In genomic region chr16:1133810-1134520, GRCh38 we compare ENCODE assay signal across 26 cellular contexts. TPM values are rescaled to one million over a fixed set of nuclear protein-coding genes. Genes with fewer than 3 reads are reported as not detected.
A peak's percentile ranks its signal among the peaks of the same experiment; 100 is the strongest.
DNase-seq lines count a peak whose midpoint lies in the region; ATAC-seq, FAIRE-seq and TF ChIP-seq lines count a peak whose summit lies in the region.
"Had no signal": no experiment of that assay in that cellular context is flagged by ENCODE, and none has a peak within 500 bp of the region (broad histone marks: within the 10 kb centered on the region; RNA-seq: fewer than 3 reads in every experiment).

No MANE protein-coding gene starts in this region.

- H3K9me3 ChIP-seq in BE2C (no peaks in the 10 kb centered on the region), gastroesophageal sphincter (no peaks in the 10 kb centered on the region), mucosa of descending colon (no peaks in the 10 kb centered on the region)
- H3K9me3 ChIP-seq: HAP-1, SJSA1 had no signal

- no peak for TF ChIP-seq EP300 in gastroesophageal sphincter (IDR thresholded peaks at IDR 0.05)

- H3K4me1 ChIP-seq in BE2C (no peaks in the 10 kb centered on the region), gastroesophageal sphincter (no peaks in the 10 kb centered on the region), mucosa of descending colon (ENCODE audit: low read depth) (peaks cover 4% of the 10 kb centered on the region)
- H3K4me1 ChIP-seq: HAP-1, SJSA1 had no signal

- TF ChIP-seq CTCF in BE2C (IDR thresholded peaks at IDR 0.05; ENCODE audit: low read depth, low read length) (no peak), gastroesophageal sphincter (IDR thresholded peaks at IDR 0.05) (no peak), mucosa of descending colon (IDR thresholded peaks at IDR 0.05) (no peak)

- no CpG with 5 or more reads among the region's 30 CpGs for WGBS in gastroesophageal sphincter (ENCODE audit: low coverage in 1 of 2), 2 donors

- H3K4me3 ChIP-seq in BE2C (ENCODE audit: low read depth, low read length): no peak overlapping the region
- H3K4me3 ChIP-seq in gastroesophageal sphincter: no peak overlapping the region
- H3K4me3 ChIP-seq in mucosa of descending colon: no peak overlapping the region
- H3K4me3 ChIP-seq: HAP-1, K562, SJSA1 had no signal

- DNase-seq in BE2C (peak; percentile 41), COLO668 (lab: John Stamatoyannopoulos, UW; ENCODE audit: unreplicated experiment) (peak; percentile 27), mucosa of descending colon (no peak), epidermal melanocyte (ENCODE audit: insufficient read length, low spot score) (no peak), H54 (ENCODE audit: insufficient read length, low spot score) (no peak), hypothalamus (lab: John Stamatoyannopoulos, UW) (no peak)
- DNase-seq: Kasumi-1; NCI-H1436; NCI-H187; NCI-H2081 treated with DMSO at 0.1 percent for 48 hours; NCI-H2171 treated with DMSO at 0.1 percent for 48 hours; NCI-H345; NCI-H510A treated with DMSO at 0.1 percent for 48 hours; NK-92 treated with Interleukin-12 subunit alpha and Interleukin-12 subunit beta, amount 100 ng/mL, for 24 hours; PC-3; Right ventricle myocardium superior; RPMI8226 had no signal

- H3K27me3 ChIP-seq in BE2C (no peaks in the 10 kb centered on the region), gastroesophageal sphincter (peaks cover 8% of the 10 kb centered on the region)

- ATAC-seq in gastroesophageal sphincter (peak; percentile 20), mucosa of descending colon (peak; percentile 17), HG03025 (IDR thresholded peaks at IDR 0.05; ENCODE audit: low FRiP score, unreplicated experiment) (no peak)
- ATAC-seq: K562, PC-3 had no signal

- no peak overlapping the region for H3K27ac ChIP-seq in gastroesophageal sphincter
- H3K27ac ChIP-seq: SJSA1 had no signal

- no peak for FAIRE-seq in H54 (lab: Jason Lieb, UNC)
- FAIRE-seq: GM18507, K562 had no signal

- intact Hi-C loops in mucosa of descending colon (cut with DNase I, micrococcal nuclease): no loop called here

- TF ChIP-seq POLR2A in gastroesophageal sphincter (IDR thresholded peaks at IDR 0.05) (no peak), H54 (IDR thresholded peaks at IDR 0.05; ENCODE audit: low read depth, low read length) (no peak)

- H3K36me3 ChIP-seq in BE2C (no peaks in the 10 kb centered on the region), gastroesophageal sphincter (no peaks in the 10 kb centered on the region), mucosa of descending colon (ENCODE audit: low read depth) (no peaks in the 10 kb centered on the region)
- H3K36me3 ChIP-seq: HAP-1, SJSA1 had no signal

RNA-seq across cellular contexts. Expression of gene CACNA1H, which starts 18.9 kb away (rescaled TPM):
- 3.6 TPM for polyA plus RNA-seq in BE2C (2012; ENCODE audit: insufficient read depth, insufficient read length, low read depth)
- total RNA-seq in gastroesophageal sphincter (100 to 1,000 TPM; 133 to 330 (median 173) TPM), mucosa of descending colon (100 to 1,000 TPM in 1 of 3 donors, 1 to 10 TPM in 2; 6.0 to 160 (median 9.5) TPM)
- total RNA-seq: HT1080, SJSA1 had no signal

RNA-seq across cellular contexts. Expression of gene C1QTNF8, which starts 37.9 kb away (rescaled TPM):
- polyA plus RNA-seq in BE2C (2012; ENCODE audit: insufficient read depth, insufficient read length, low read depth): not detected
- total RNA-seq in gastroesophageal sphincter (not detected), mucosa of descending colon (not detected)
- total RNA-seq: A673, HT1080, K562, M059J, PC-3, SJSA1 had no signal
- polyA plus RNA-seq: K562 had no signal

Comparison
In these comparisons a context has a peak if more than half of its experiments do, and no peak if none do; other contexts are left out.
1. DNase-seq: peak in BE2C (single experiment) and COLO668 (single experiment); none in mucosa of descending colon (0 of 3), epidermal melanocyte (single experiment), H54 (single experiment) and hypothalamus (0 of 51).